In genomic region chr1:29397981-29398380, GRCh38 we compare ENCODE assay signal across 16 cellular contexts.
DNase-seq lines count a peak whose midpoint lies in the region; TF ChIP-seq lines count a peak whose summit lies in the region.
"Had no signal": no experiment of that assay in that cellular context is flagged by ENCODE, and none has a peak within 500 bp of the region (broad histone marks: within the 10 kb centered on the region; RNA-seq: fewer than 3 reads in every experiment).

No MANE protein-coding gene starts in this region.

- intact Hi-C loops in MCF 10A (cut with micrococcal nuclease) (no loop called here), mammary epithelial cell (cut with micrococcal nuclease) (no loop called here), stomach (cut with DNase I; ENCODE audit: low total_unique reads) (no loop called here)

- H3K4me3 Mint-ChIP-seq in MCF 10A (ENCODE audit: unreplicated experiment), result no peak overlapping the region
- H3K4me3 Mint-ChIP-seq: CD4-positive, alpha-beta T cell; IgD-negative memory B cell had no signal

- H3K27me3 ChIP-seq in mammary epithelial cell (ENCODE audit: insufficient read depth, low read length) (no peaks in the 10 kb centered on the region), stomach (peaks cover 0 to 29% (median 0%) of the 10 kb centered on the region in 3 donors)

- H3K4me3 ChIP-seq in mammary epithelial cell (replicated peaks in 1 of 3; ENCODE audit: insufficient read depth in 1 of 3, low read depth in 2 of 3, low read length in 3 of 3) (no peak overlapping the region), coronary artery (no peak overlapping the region), stomach (no peak overlapping the region)
- H3K4me3 ChIP-seq: HAP-1 had no signal

- peaks cover 14% of the 10 kb centered on the region for H3K4me1 Mint-ChIP-seq in MCF 10A (ENCODE audit: insufficient read depth, unreplicated experiment)
- H3K4me1 Mint-ChIP-seq: IgD-negative memory B cell had no signal

- peaks cover 7% of the 10 kb centered on the region for H3K27me3 Mint-ChIP-seq in MCF 10A (ENCODE audit: insufficient read depth, unreplicated experiment)

- H3K9me3 ChIP-seq in mammary epithelial cell (replicated peaks; ENCODE audit: insufficient read depth, low read length) (no peaks in the 10 kb centered on the region), stomach (peaks cover 0 to 15% (median 13%) of the 10 kb centered on the region in 4 donors)
- H3K9me3 ChIP-seq: Caco-2 had no signal

- no TSS peak for BruUV-seq in MCF 10A (replicated peaks; lab: Mats Ljungman, UMichigan)
- no TSS peak for BruUV-seq in mammary epithelial cell (replicated peaks; lab: Mats Ljungman, UMichigan)

- no peak for TF ChIP-seq EP300 in stomach (IDR thresholded peaks at IDR 0.05)

- H2AFZ ChIP-seq in mammary epithelial cell (ENCODE audit: low read depth, low read length), result no peak overlapping the region

- no peaks in the 10 kb centered on the region for H4K20me1 ChIP-seq in mammary epithelial cell (ENCODE audit: insufficient read depth, low read length)

- TF ChIP-seq POLR2A in stomach (IDR thresholded peaks at IDR 0.05), result no peak

- POLR2A ChIA-PET in MCF 10A (lab: Yijun Ruan, JAX), result no interaction called here

- H3K9me3 Mint-ChIP-seq in MCF 10A (ENCODE audit: unreplicated experiment), result no peaks in the 10 kb centered on the region
- H3K9me3 Mint-ChIP-seq: CD4-positive, alpha-beta T cell had no signal

- dilution Hi-C loops in mammary epithelial cell (cut with HindIII; ENCODE audit: low sequenced_read_pairs), result no loop called here

- in situ Hi-C loops in mammary epithelial cell (cut with MboI; ENCODE audit: low sequenced_read_pairs in 2 of 2), result no loop called here

- H3K79me2 ChIP-seq in mammary epithelial cell (ENCODE audit: insufficient read depth, low read length), result no peaks in the 10 kb centered on the region

- peaks cover 10% of the 10 kb centered on the region for H3K4me1 ChIP-seq in mammary epithelial cell (ENCODE audit: insufficient read depth, low read length)
- H3K4me1 ChIP-seq in stomach, result no peaks in the 10 kb centered on the region
- H3K4me1 ChIP-seq: Caco-2, HAP-1 had no signal

- CTCF ChIA-PET in MCF 10A (lab: Yijun Ruan, JAX), result interaction anchor here (0.6 to 0.8 kb wide), 3 partner anchors 13 to 1205 kb away, joined by 3 read pairs; no protein-coding TSS in a partner anchor
- CTCF ChIA-PET in mammary epithelial cell (lab: Charles Lee; ENCODE audit: low non-redundant PET), result no interaction called here

- WGBS in mammary epithelial cell (ENCODE audit: low coverage, missing lambda C conversion rate), result 93% methylated on average over 8 of the region's 8 CpGs
- WGBS in stomach, 5 donors, result 79 to 88% (median 81%) methylated on average over 8 of the region's 8 CpGs

- peak overlapping the region; percentile 60 for H3K27ac Mint-ChIP-seq in MCF 10A (ENCODE audit: low read depth, unreplicated experiment)
- H3K27ac Mint-ChIP-seq: CD4-positive, alpha-beta T cell; IgD-negative memory B cell had no signal

- TF ChIP-seq CTCF in MCF 10A (IDR thresholded peaks at IDR 0.05; ENCODE audit: unreplicated experiment), result no peak
- no peak for TF ChIP-seq CTCF in mammary epithelial cell (conservative IDR thresholded peaks at IDR 0.05 in 1 of 2, IDR thresholded peaks at IDR 0.05 in 1 of 2; ENCODE audit: extremely low read depth in 1 of 2, insufficient read depth in 1 of 2, low read depth in 1 of 2, low read length in 2 of 2)
- TF ChIP-seq CTCF in coronary artery (IDR thresholded peaks at IDR 0.05), result no peak
- TF ChIP-seq CTCF in stomach (IDR thresholded peaks at IDR 0.05), result no peak

- H3K36me3 ChIP-seq in mammary epithelial cell (ENCODE audit: insufficient read depth, low read length) (no peaks in the 10 kb centered on the region), stomach (no peaks in the 10 kb centered on the region)
- H3K36me3 ChIP-seq: HAP-1 had no signal

- no peak overlapping the region for H3K4me2 ChIP-seq in mammary epithelial cell (ENCODE audit: insufficient read depth, low read depth, low read length)

- H3K27ac ChIP-seq in mammary epithelial cell (ENCODE audit: insufficient read depth, low read depth, low read length), result no peak overlapping the region
- no peak overlapping the region for H3K27ac ChIP-seq in coronary artery
- no peak overlapping the region for H3K27ac ChIP-seq in stomach
- H3K27ac ChIP-seq: C4-2B had no signal

- no peak overlapping the region for H3K9ac ChIP-seq in mammary epithelial cell (ENCODE audit: insufficient read depth, low read length)

- DNase-seq in MCF 10A (ENCODE audit: unreplicated experiment), result no peak
- no peak for DNase-seq in mammary epithelial cell
- peak; percentile 3 for DNase-seq in D341Med (ENCODE audit: low spot score)
- DNase-seq in coronary artery (ENCODE audit: low spot score), result peak; percentile 50
- peak; percentile 71 for DNase-seq in mesenteric fat pad (ENCODE audit: low spot score)
- DNase-seq in stomach, result no peak
- no peak for DNase-seq in hippocampal formation (lab: John Stamatoyannopoulos, UW)
- DNase-seq: ACHN; AML-193; Caco-2; CD4-positive, alpha-beta T cell; DMS79; GDM1 had no signal

- H3K36me3 Mint-ChIP-seq in MCF 10A (ENCODE audit: insufficient read depth, unreplicated experiment), result no peaks in the 10 kb centered on the region

Comparison
In these comparisons a context has a peak if more than half of its experiments do, and no peak if none do; other contexts are left out.
1. DNase-seq: peak in D341Med (single experiment), coronary artery (single experiment) and mesenteric fat pad (single experiment); none in MCF 10A (single experiment), mammary epithelial cell (single experiment), stomach (single experiment) and hippocampal formation (0 of 2).